Comparison of ENCODE assay signal across 14 cellular contexts in the genomic region with DNA sequence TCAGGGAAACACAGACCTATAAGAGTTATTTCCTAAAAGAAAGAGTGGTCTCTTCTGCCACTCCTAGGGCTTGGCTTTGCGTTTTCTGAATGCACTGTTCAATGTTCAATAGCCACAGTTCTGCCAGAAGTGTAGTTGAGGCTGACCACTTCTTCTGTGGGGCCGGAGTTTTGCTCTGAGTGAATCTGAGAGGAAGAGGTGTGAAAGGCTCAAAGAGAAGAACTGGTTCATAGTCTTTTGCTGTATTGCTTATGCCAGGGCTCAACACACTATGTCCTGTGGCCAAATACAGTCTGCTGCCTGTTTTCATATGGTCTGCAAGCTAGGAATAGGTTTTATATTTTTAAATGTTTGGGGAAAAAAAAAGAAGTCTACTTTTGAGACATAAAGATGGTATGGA.
"Had no signal": no experiment of that assay in that cellular context is flagged by ENCODE, and none has a peak within 500 bp of the region (broad histone marks: within the 10 kb centered on the region; RNA-seq: fewer than 3 reads in every experiment).

No MANE protein-coding gene starts in this region.

- DNase-seq: activated CD4-positive, CD25-positive, alpha-beta regulatory T cell treated with anti-CD3 and anti-CD28 coated beads, Interleukin-2, amount 50 U/mL, for 72 hours; activated CD8-positive, alpha-beta memory T cell treated with anti-CD3 and anti-CD28 coated beads for 24 hours; activated CD8-positive, alpha-beta memory T cell treated with anti-CD3 and anti-CD28 coated beads, Interleukin-2, amount 50 U/mL, for 48 hours; activated effector memory CD4-positive, alpha-beta T cell treated with anti-CD3 and anti-CD28 coated beads, Interleukin-2, amount 50 U/mL, for 16 hours; activated T-cell treated with anti-CD3 and anti-CD28 coated beads, Interleukin-2, amount 50 U/mL, for 48 hours; colonic mucosa; endodermal cell; foreskin keratinocyte; kidney; sigmoid colon; stimulated activated CD4-positive, alpha-beta T cell treated with anti-CD3 and anti-CD28 coated beads, Interleukin-4, amount 100 ng/mL, for 24 hours; testis had no signal

- ATAC-seq: foreskin keratinocyte; left lobe of liver; stimulated activated effector memory CD8-positive, alpha-beta T cell treated with anti-CD3 and anti-CD28 coated beads, Interleukin-12 subunit alpha, Interleukin-12 subunit beta, amount 100 ng/mL, for 72 hours had no signal
